In genomic region chr6:157380458-157380778, GRCh38 we compare ENCODE assay signal across 8 cellular contexts. TPM values are rescaled to one million over a fixed set of nuclear protein-coding genes. Genes with fewer than 3 reads are reported as not detected.
DNase-seq lines count a peak whose midpoint lies in the region; ATAC-seq and TF ChIP-seq lines count a peak whose summit lies in the region.

No MANE protein-coding gene starts in this region.

- H3K4me1 ChIP-seq in CD4-positive, alpha-beta memory T cell (ENCODE audit: insufficient read depth, low read length): peaks cover 15% of the 10 kb centered on the region
- H3K4me1 ChIP-seq in Karpas-422 (ENCODE audit: low read length): peaks cover 13% of the 10 kb centered on the region
- no peaks in the 10 kb centered on the region for H3K4me1 ChIP-seq in colonic mucosa

- H3K9me3 ChIP-seq in CD4-positive, alpha-beta memory T cell (ENCODE audit: control insufficient read depth in 1 of 2, low read length in 2 of 2): no peaks in the 10 kb centered on the region
- H3K9me3 ChIP-seq in Karpas-422 (ENCODE audit: low read length): no peaks in the 10 kb centered on the region
- no peaks in the 10 kb centered on the region for H3K9me3 ChIP-seq in colonic mucosa

- CTCF ChIA-PET in CD4-positive, alpha-beta memory T cell (lab: Charles Lee; ENCODE audit: partially characterized antibody): interaction anchor here (0.9 to 1.9 kb wide), 5 partner anchors 12 to 155 kb away, joined by 3 to 9 read pairs (median 4); partner anchors contain the start of gene TMEM242

- H3K9ac ChIP-seq in Karpas-422 (ENCODE audit: low read length) (peak overlapping the region; percentile 98), colonic mucosa (ENCODE audit: low read depth in 2 of 2, low read length in 2 of 2) (peak overlapping the region; percentile 90 to 92)

- no peaks in the 10 kb centered on the region for H3K27me3 ChIP-seq in CD4-positive, alpha-beta memory T cell (ENCODE audit: insufficient read depth, low read length)
- H3K27me3 ChIP-seq in Karpas-422 (ENCODE audit: low read length) (no peaks in the 10 kb centered on the region), colonic mucosa (no peaks in the 10 kb centered on the region)

- intact Hi-C loops in CD4-positive, alpha-beta memory T cell (cut with micrococcal nuclease): loop anchor here (1.0 to 10.0 kb wide), 9 partner anchors 11 to 1487 kb away; partner anchors contain the start of genes SNX9, SYNJ2 and TMEM242
- intact Hi-C loops in colonic mucosa (cut with DNase I): loop anchor here (5.0 kb wide), 1 partner anchor 217 kb away; no protein-coding TSS in a partner anchor

- H3K27ac Mint-ChIP-seq in CD4-positive, alpha-beta memory T cell: peak overlapping the region in 3 of 7 donors; percentile 39 to 66 (median 44)
- peak overlapping the region in 2 of 6 donors; percentile 55 to 93 for H3K27ac Mint-ChIP-seq in naive B cell

- in situ Hi-C loops in G401 (cut with HindIII; ENCODE audit: low sequenced_read_pairs): no loop called here

- peak overlapping the region; percentile 77 to 91 (median 86) for H3K4me3 Mint-ChIP-seq in CD4-positive, alpha-beta memory T cell
- peak overlapping the region; percentile 75 to 96 (median 90) for H3K4me3 Mint-ChIP-seq in naive B cell

- peaks cover 0 to 3% of the 10 kb centered on the region in 2 donors for H3K27me3 Mint-ChIP-seq in CD4-positive, alpha-beta memory T cell
- H3K27me3 Mint-ChIP-seq in naive B cell: peaks cover 22 to 23% (median 23%) of the 10 kb centered on the region in 3 donors

- H2AFZ ChIP-seq in Karpas-422 (ENCODE audit: low read length): peak overlapping the region; percentile 34

- H3K36me3 ChIP-seq in CD4-positive, alpha-beta memory T cell (ENCODE audit: insufficient read depth, low read length): no peaks in the 10 kb centered on the region
- H3K36me3 ChIP-seq in Karpas-422 (ENCODE audit: insufficient read depth, low read length): no peaks in the 10 kb centered on the region
- no peaks in the 10 kb centered on the region for H3K36me3 ChIP-seq in colonic mucosa

- H3K4me3 ChIP-seq in CD4-positive, alpha-beta memory T cell (ENCODE audit: low read length in 2 of 2): peak overlapping the region; percentile 76 to 83
- peak overlapping the region; percentile 98 for H3K4me3 ChIP-seq in Karpas-422 (ENCODE audit: low read length)
- H3K4me3 ChIP-seq in colonic mucosa: peak overlapping the region; percentile 99

- H3K9me2 ChIP-seq in Karpas-422 (replicated peaks; ENCODE audit: insufficient read depth, low read length): no peaks in the 10 kb centered on the region

- DNase-seq in CD4-positive, alpha-beta memory T cell: no peak
- DNase-seq in Karpas-422 (no peak), colonic mucosa (no peak), naive B cell (no peak), G401 (ENCODE audit: low spot score) (no peak), NCI-H226 (no peak)
- no peak for DNase-seq in stimulated activated CD4-positive, alpha-beta T cell treated with anti-CD3 and anti-CD28 coated beads, Interleukin-12 subunit alpha, Interleukin-12 subunit beta, amount 100 ng/mL, for 4 hours

- ATAC-seq in GM21619 (IDR thresholded peaks at IDR 0.05; ENCODE audit: unreplicated experiment) (peak; percentile 4), naive B cell (ENCODE audit: low read depth in 2 of 2) (peak in 1 of 2 donors; percentile 1)

- H3K36me3 Mint-ChIP-seq in CD4-positive, alpha-beta memory T cell: peaks cover 0 to 2% of the 10 kb centered on the region in 2 donors
- H3K36me3 Mint-ChIP-seq in naive B cell: peaks cover 0 to 3% of the 10 kb centered on the region in 2 donors

- TF ChIP-seq CTCF in colonic mucosa (IDR thresholded peaks at IDR 0.05): no peak

- H3K4me2 ChIP-seq in Karpas-422 (ENCODE audit: low read depth, low read length, poor library complexity, severe bottlenecking): peak overlapping the region; percentile 95

- H3K4me1 Mint-ChIP-seq in CD4-positive, alpha-beta memory T cell: peaks cover 13 to 18% (median 15%) of the 10 kb centered on the region in 4 donors
- peaks cover 40 to 41% (median 41%) of the 10 kb centered on the region in 3 donors for H3K4me1 Mint-ChIP-seq in naive B cell

- no peaks in the 10 kb centered on the region for H3K79me2 ChIP-seq in Karpas-422 (ENCODE audit: low read length)

- POLR2A ChIA-PET in CD4-positive, alpha-beta memory T cell (lab: Charles Lee; ENCODE audit: partially characterized antibody): interaction anchor here (1.0 to 3.7 kb wide), 12 partner anchors 10 to 694 kb away, joined by 3 to 60 read pairs (median 4); partner anchors contain the start of gene TMEM242

- H3K27ac ChIP-seq in CD4-positive, alpha-beta memory T cell (ENCODE audit: low read depth, low read length): peak overlapping the region; percentile 66
- peak overlapping the region; percentile 35 for H3K27ac ChIP-seq in Karpas-422 (ENCODE audit: low read length)
- H3K27ac ChIP-seq in colonic mucosa: peak overlapping the region; percentile 99

- H4K20me1 ChIP-seq in Karpas-422 (ENCODE audit: insufficient read depth, low read depth, low read length): no peaks in the 10 kb centered on the region

- H3K9me3 Mint-ChIP-seq in CD4-positive, alpha-beta memory T cell: no peaks in the 10 kb centered on the region
- no peaks in the 10 kb centered on the region for H3K9me3 Mint-ChIP-seq in naive B cell

RNA-seq across cellular contexts. Expression of gene ZDHHC14, which starts 0.6 kb away (rescaled TPM):
- 1 to 10 TPM; 1.7 TPM for total RNA-seq in CD4-positive, alpha-beta memory T cell
- 1 to 10 TPM; 1.5 to 1.9 TPM for polyA plus RNA-seq in CD4-positive, alpha-beta memory T cell
- 0.18 and 1.1 TPM in 2 replicates for total RNA-seq in Karpas-422 (2014; rRNA removed; shearing (Covaris generic); ENCODE audit: low replicate concordance)
- total RNA-seq in colonic mucosa: 10 to 100 TPM in 1 of 2 donors, 1 to 10 TPM in 1; 8.4 to 11.4 TPM
- polyA plus RNA-seq in naive B cell (ENCODE audit: low read depth in 6 of 6): 10 to 100 TPM in 1 of 6 donors, 1 to 10 TPM in 5; 1.7 to 10.5 (median 4.1) TPM
- 3.8 and 5.6 TPM in 2 replicates for total RNA-seq in G401 (2014; rRNA removed; shearing (Covaris generic))

RNA-seq across cellular contexts. Expression of gene TMEM242, which starts 57.1 kb away (rescaled TPM):
- total RNA-seq in CD4-positive, alpha-beta memory T cell: 10 to 100 TPM; 12.7 to 14.1 TPM
- polyA plus RNA-seq in CD4-positive, alpha-beta memory T cell: 10 to 100 TPM; 11.4 TPM
- total RNA-seq in Karpas-422 (2014; rRNA removed; shearing (Covaris generic); ENCODE audit: low replicate concordance): 3.4 and 5.5 TPM in 2 replicates
- 10 to 100 TPM; 10.8 to 11.9 TPM for total RNA-seq in colonic mucosa
- polyA plus RNA-seq in naive B cell (ENCODE audit: low read depth in 6 of 6): 10 to 100 TPM in 4 of 6 donors, 1 to 10 TPM in 2; 9.3 to 18.6 (median 11.2) TPM
- 4.0 and 5.5 TPM in 2 replicates for total RNA-seq in G401 (2014; rRNA removed; shearing (Covaris generic))

Comparison
In these comparisons a context has a peak if more than half of its experiments do, and no peak if none do; other contexts are left out.
1. H3K27ac ChIP-seq: peak in every context shown above with its lines; median percentile 99 in colonic mucosa; 66 in CD4-positive, alpha-beta memory T cell; 35 in Karpas-422.